ENCODE assay signal across 11 cellular contexts in the genomic region with DNA sequence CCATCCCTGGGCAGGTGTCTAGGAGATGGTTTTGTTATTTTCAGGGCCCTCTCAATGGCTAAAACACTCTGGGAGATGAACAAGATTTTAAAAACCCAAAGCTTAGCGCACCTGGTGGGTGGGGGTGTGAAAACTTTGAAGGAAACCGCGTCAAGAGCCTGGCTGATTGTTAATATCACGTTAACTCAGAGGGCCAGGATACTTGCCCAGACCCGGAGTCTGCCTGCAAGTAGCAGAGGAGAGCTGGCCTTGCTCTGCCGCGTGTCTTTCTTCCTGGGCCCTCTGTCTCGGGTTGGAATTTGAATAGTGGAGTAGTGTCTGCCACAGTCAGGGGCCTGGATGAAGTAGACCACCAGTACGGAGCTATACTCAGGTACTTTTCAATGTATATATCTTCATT. TPM values are rescaled to one million over a fixed set of nuclear protein-coding genes. Genes with fewer than 3 reads are reported as not detected.
DNase-seq lines count a peak whose midpoint lies in the region; ATAC-seq and TF ChIP-seq lines count a peak whose summit lies in the region.
"Had no signal": no experiment of that assay in that cellular context is flagged by ENCODE, and none has a peak within 500 bp of the region (broad histone marks: within the 10 kb centered on the region; RNA-seq: fewer than 3 reads in every experiment).

No MANE protein-coding gene starts in this region.

- no peak for ATAC-seq in CD4-positive, CD25-positive, alpha-beta regulatory T cell (ENCODE audit: low read depth in 2 of 2)
- ATAC-seq in naive B cell (ENCODE audit: low read depth in 2 of 2) (no peak), HG03442 (IDR thresholded peaks at IDR 0.05; ENCODE audit: unreplicated experiment) (no peak)

- H3K9me3 Mint-ChIP-seq in CD4-positive, CD25-positive, alpha-beta regulatory T cell = no peaks in the 10 kb centered on the region
- H3K9me3 Mint-ChIP-seq in HFFc6 (no peaks in the 10 kb centered on the region), naive B cell (no peaks in the 10 kb centered on the region)

- no peak for DNase-seq in CD4-positive, CD25-positive, alpha-beta regulatory T cell
- no peak for DNase-seq in HFFc6
- DNase-seq in adipocyte (ENCODE audit: low read depth) = no peak
- DNase-seq in naive B cell = no peak
- no peak for DNase-seq in SIG-M5 treated with dmso at 0.1 percent for 504 hours (lab: John Stamatoyannopoulos, UW; ENCODE audit: unreplicated experiment)
- DNase-seq in LoVo (ENCODE audit: low spot score) = no peak
- DNase-seq in activated gamma-delta T cell treated with Interleukin-2 at 50 U/mL for 16 hours = no peak
- DNase-seq: COR-L47, NCI-H345 had no signal

- peaks cover 2 to 36% (median 10%) of the 10 kb centered on the region in 4 donors for H3K4me1 Mint-ChIP-seq in CD4-positive, CD25-positive, alpha-beta regulatory T cell
- H3K4me1 Mint-ChIP-seq in HFFc6 (ENCODE audit: low read depth) (peaks cover 18% of the 10 kb centered on the region; the same call in 1 of the 2 replicates), naive B cell (peaks cover 8 to 38% (median 10%) of the 10 kb centered on the region in 3 donors)

- H3K9ac ChIP-seq in adipocyte (ENCODE audit: low read length) = no peak overlapping the region

- H3K36me3 ChIP-seq in CD4-positive, CD25-positive, alpha-beta regulatory T cell (ENCODE audit: control insufficient read depth, insufficient read depth, low read length) = peaks cover 10% of the 10 kb centered on the region
- H3K36me3 ChIP-seq in adipocyte (ENCODE audit: control insufficient read depth, insufficient read depth, low read length, severe bottlenecking) = peaks cover 9% of the 10 kb centered on the region

- no peak for TF ChIP-seq CTCF in HFFc6 (IDR thresholded peaks at IDR 0.05)

- H3K4me1 ChIP-seq in CD4-positive, CD25-positive, alpha-beta regulatory T cell (ENCODE audit: control insufficient read depth, insufficient read depth, low read length, poor library complexity, severe bottlenecking) = peaks cover 18% of the 10 kb centered on the region
- peaks cover 12% of the 10 kb centered on the region for H3K4me1 ChIP-seq in adipocyte (ENCODE audit: control insufficient read depth, insufficient read depth, low read length)

- peak overlapping the region; percentile 75 for H3K27ac ChIP-seq in CD4-positive, CD25-positive, alpha-beta regulatory T cell (ENCODE audit: insufficient read depth, low read length, poor library complexity, severe bottlenecking)

- no peaks in the 10 kb centered on the region for H3K27me3 Mint-ChIP-seq in CD4-positive, CD25-positive, alpha-beta regulatory T cell
- H3K27me3 Mint-ChIP-seq in HFFc6 (ENCODE audit: insufficient read depth) (no peaks in the 10 kb centered on the region; the same call in 1 of the 2 replicates), naive B cell (no peaks in the 10 kb centered on the region)

- H3K4me3 Mint-ChIP-seq in CD4-positive, CD25-positive, alpha-beta regulatory T cell = peak overlapping the region; percentile 43 to 90 (median 88)
- H3K4me3 Mint-ChIP-seq in HFFc6 (peak overlapping the region; percentile 84; the same call in 1 of the 2 replicates), naive B cell (peak overlapping the region; percentile 78 to 95 (median 89))

- H3K9me3 ChIP-seq in CD4-positive, CD25-positive, alpha-beta regulatory T cell (ENCODE audit: control insufficient read depth in 2 of 2, low read length in 2 of 2) = no peaks in the 10 kb centered on the region
- no peaks in the 10 kb centered on the region for H3K9me3 ChIP-seq in adipocyte (ENCODE audit: control insufficient read depth, low read length)
- H3K9me3 ChIP-seq: mucosa of descending colon had no signal

- H3K36me3 Mint-ChIP-seq in CD4-positive, CD25-positive, alpha-beta regulatory T cell = peaks cover 12% of the 10 kb centered on the region
- H3K36me3 Mint-ChIP-seq in HFFc6 (ENCODE audit: low read depth) = peaks cover 6% of the 10 kb centered on the region
- H3K36me3 Mint-ChIP-seq in naive B cell = no peaks in the 10 kb centered on the region

- H3K27me3 ChIP-seq in CD4-positive, CD25-positive, alpha-beta regulatory T cell (ENCODE audit: control insufficient read depth, insufficient read depth, low read length) = no peaks in the 10 kb centered on the region
- no peaks in the 10 kb centered on the region for H3K27me3 ChIP-seq in adipocyte (replicated peaks; ENCODE audit: control insufficient read depth, insufficient read depth, low read length)

- H3K27ac Mint-ChIP-seq in CD4-positive, CD25-positive, alpha-beta regulatory T cell = peak overlapping the region; percentile 57 to 87 (median 84)
- H3K27ac Mint-ChIP-seq in HFFc6 (no peak overlapping the region), naive B cell (peak overlapping the region in 5 of 6 donors; percentile 59 to 95 (median 88))

- peak overlapping the region; percentile 76 for H3K4me3 ChIP-seq in CD4-positive, CD25-positive, alpha-beta regulatory T cell (ENCODE audit: low read depth, low read length)
- peak overlapping the region; percentile 93 for H3K4me3 ChIP-seq in adipocyte (ENCODE audit: low read length)

RNA-seq across cellular contexts. Expression of a gene that starts 1.1 kb away (rescaled TPM):
- total RNA-seq in CD4-positive, CD25-positive, alpha-beta regulatory T cell = 18.7 TPM
- 10 to 100 TPM; 32.6 to 48.0 (median 35.6) TPM for polyA plus RNA-seq in CD4-positive, CD25-positive, alpha-beta regulatory T cell
- total RNA-seq in HFFc6 (2021; fragmentation: NEBNext Ultra II Directional; extraction: Animal tissue kit (Norgen Biotek cat#: 25700)) = 10 to 100 TPM in 3 of 6 experiments, 1 to 10 TPM in 3; 8.9 to 18.0 (median 10.0) TPM
- polyA plus RNA-seq in naive B cell (ENCODE audit: low read depth in 6 of 6) = 10 to 100 TPM; 29.3 to 46.2 (median 38.2) TPM
